In genomic region chr7:32062150-32062549, GRCh38 we compare ENCODE assay signal across 8 cellular contexts. TPM values are rescaled to one million over a fixed set of nuclear protein-coding genes. Genes with fewer than 3 reads are reported as not detected.
DNase-seq lines count a peak whose midpoint lies in the region; ATAC-seq lines count a peak whose summit lies in the region.

No MANE protein-coding gene starts in this region.

- no peaks in the 10 kb centered on the region for H3K9me3 Mint-ChIP-seq in activated CD4-positive, alpha-beta memory T cell treated with anti-CD3 and anti-CD28 coated beads for 36 hours
- peaks cover 2% of the 10 kb centered on the region for H3K9me3 Mint-ChIP-seq in activated CD4-positive, alpha-beta memory T cell treated with anti-CD3 and anti-CD28 coated beads, Interleukin-2, amount 10 ng/mL, durations not matched to agents 7 days and 5 days
- H3K9me3 Mint-ChIP-seq in naive thymus-derived CD4-positive, alpha-beta T cell: peaks cover 0 to 10% (median 0%) of the 10 kb centered on the region in 11 donors

- no peak for ATAC-seq in naive thymus-derived CD4-positive, alpha-beta T cell

- H3K4me3 ChIP-seq in naive thymus-derived CD4-positive, alpha-beta T cell (ENCODE audit: low read length): no peak overlapping the region

- peak; percentile 10 for DNase-seq in activated CD4-positive, alpha-beta memory T cell treated with anti-CD3 and anti-CD28 coated beads for 36 hours
- DNase-seq in activated CD4-positive, alpha-beta memory T cell treated with anti-CD3 and anti-CD28 coated beads, Interleukin-2, amount 10 ng/mL, durations not matched to agents 7 days and 5 days: no peak
- DNase-seq in HuH-7 (ENCODE audit: low spot score): peak; percentile 52
- DNase-seq in activated CD4-positive, alpha-beta T cell treated with anti-CD3 and anti-CD28 coated beads, Interleukin-2, amount 50 U/mL, for 48 hours: peak; percentile 22 to 36
- peak; percentile 80 for DNase-seq in islet precursor cell
- no peak for DNase-seq in effector CD4-positive, alpha-beta T cell
- no peak for DNase-seq in naive thymus-derived CD4-positive, alpha-beta T cell
- DNase-seq in NCI-H1436 treated with DMSO at 0.1 percent for 48 hours (lab: John Stamatoyannopoulos, UW): no peak

- no peak overlapping the region for H3K27ac Mint-ChIP-seq in activated CD4-positive, alpha-beta memory T cell treated with anti-CD3 and anti-CD28 coated beads for 36 hours
- no peak overlapping the region for H3K27ac Mint-ChIP-seq in activated CD4-positive, alpha-beta memory T cell treated with anti-CD3 and anti-CD28 coated beads, Interleukin-2, amount 10 ng/mL, durations not matched to agents 7 days and 5 days
- no peak overlapping the region for H3K27ac Mint-ChIP-seq in naive thymus-derived CD4-positive, alpha-beta T cell

- H3K4me1 Mint-ChIP-seq in activated CD4-positive, alpha-beta memory T cell treated with anti-CD3 and anti-CD28 coated beads for 36 hours (ENCODE audit: low read depth): no peaks in the 10 kb centered on the region
- no peaks in the 10 kb centered on the region for H3K4me1 Mint-ChIP-seq in activated CD4-positive, alpha-beta memory T cell treated with anti-CD3 and anti-CD28 coated beads, Interleukin-2, amount 10 ng/mL, durations not matched to agents 7 days and 5 days
- H3K4me1 Mint-ChIP-seq in naive thymus-derived CD4-positive, alpha-beta T cell: peaks cover 0 to 2% (median 0%) of the 10 kb centered on the region in 7 donors

- no peaks in the 10 kb centered on the region for H3K36me3 ChIP-seq in naive thymus-derived CD4-positive, alpha-beta T cell (ENCODE audit: control insufficient read depth in 2 of 3, insufficient read depth in 3 of 3, low read length in 3 of 3)

- POLR2A ChIA-PET in activated CD4-positive, alpha-beta memory T cell treated with anti-CD3 and anti-CD28 coated beads for 36 hours (lab: Charles Lee): no interaction called here
- POLR2A ChIA-PET in activated CD4-positive, alpha-beta memory T cell treated with anti-CD3 and anti-CD28 coated beads, Interleukin-2, amount 10 ng/mL, durations not matched to agents 7 days and 5 days (lab: Charles Lee): no interaction called here
- POLR2A ChIA-PET in naive thymus-derived CD4-positive, alpha-beta T cell (lab: Charles Lee): no interaction called here

- no peaks in the 10 kb centered on the region for H3K36me3 Mint-ChIP-seq in activated CD4-positive, alpha-beta memory T cell treated with anti-CD3 and anti-CD28 coated beads for 36 hours
- no peaks in the 10 kb centered on the region for H3K36me3 Mint-ChIP-seq in activated CD4-positive, alpha-beta memory T cell treated with anti-CD3 and anti-CD28 coated beads, Interleukin-2, amount 10 ng/mL, durations not matched to agents 7 days and 5 days (ENCODE audit: low read depth)
- peaks cover 0 to 9% (median 0%) of the 10 kb centered on the region in 5 donors for H3K36me3 Mint-ChIP-seq in naive thymus-derived CD4-positive, alpha-beta T cell

- no peak overlapping the region for H3K27ac ChIP-seq in naive thymus-derived CD4-positive, alpha-beta T cell (ENCODE audit: low read depth, low read length)

- H3K9me3 ChIP-seq in naive thymus-derived CD4-positive, alpha-beta T cell (ENCODE audit: control insufficient read depth in 2 of 3, low read length in 3 of 3): no peaks in the 10 kb centered on the region

- CTCF ChIA-PET in activated CD4-positive, alpha-beta memory T cell treated with anti-CD3 and anti-CD28 coated beads for 36 hours (lab: Charles Lee): interaction anchor here (0.7 kb wide), 1 partner anchor 248 kb away, joined by 3 read pairs; no protein-coding TSS in a partner anchor
- CTCF ChIA-PET in activated CD4-positive, alpha-beta memory T cell treated with anti-CD3 and anti-CD28 coated beads, Interleukin-2, amount 10 ng/mL, durations not matched to agents 7 days and 5 days (lab: Charles Lee): no interaction called here
- CTCF ChIA-PET in naive thymus-derived CD4-positive, alpha-beta T cell (lab: Charles Lee): interaction anchor here (1.0 kb wide), 1 partner anchor 12 kb away, joined by 3 read pairs; no protein-coding TSS in a partner anchor

- no peaks in the 10 kb centered on the region for H3K27me3 ChIP-seq in naive thymus-derived CD4-positive, alpha-beta T cell (ENCODE audit: control insufficient read depth in 2 of 2, insufficient read depth in 2 of 2, low read length in 2 of 2)

- H3K27me3 Mint-ChIP-seq in activated CD4-positive, alpha-beta memory T cell treated with anti-CD3 and anti-CD28 coated beads for 36 hours: no peaks in the 10 kb centered on the region
- no peaks in the 10 kb centered on the region for H3K27me3 Mint-ChIP-seq in activated CD4-positive, alpha-beta memory T cell treated with anti-CD3 and anti-CD28 coated beads, Interleukin-2, amount 10 ng/mL, durations not matched to agents 7 days and 5 days
- peaks cover 0 to 11% (median 0%) of the 10 kb centered on the region in 5 donors for H3K27me3 Mint-ChIP-seq in naive thymus-derived CD4-positive, alpha-beta T cell

- intact Hi-C loops in activated CD4-positive, alpha-beta memory T cell treated with anti-CD3 and anti-CD28 coated beads for 36 hours (cut with micrococcal nuclease): no loop called here
- intact Hi-C loops in naive thymus-derived CD4-positive, alpha-beta T cell (cut with micrococcal nuclease): no loop called here

- H3K4me3 Mint-ChIP-seq in activated CD4-positive, alpha-beta memory T cell treated with anti-CD3 and anti-CD28 coated beads for 36 hours: no peak overlapping the region
- no peak overlapping the region for H3K4me3 Mint-ChIP-seq in activated CD4-positive, alpha-beta memory T cell treated with anti-CD3 and anti-CD28 coated beads, Interleukin-2, amount 10 ng/mL, durations not matched to agents 7 days and 5 days
- no peak overlapping the region for H3K4me3 Mint-ChIP-seq in naive thymus-derived CD4-positive, alpha-beta T cell

- no peaks in the 10 kb centered on the region for H3K4me1 ChIP-seq in naive thymus-derived CD4-positive, alpha-beta T cell (ENCODE audit: control insufficient read depth in 2 of 2, insufficient read depth in 2 of 2, low read length in 2 of 2)

RNA-seq across cellular contexts. Expression of gene PDE1C, which starts 8.1 kb away (rescaled TPM):
- total RNA-seq in activated CD4-positive, alpha-beta memory T cell treated with anti-CD3 and anti-CD28 coated beads for 36 hours: not detected
- total RNA-seq in activated CD4-positive, alpha-beta memory T cell treated with anti-CD3 and anti-CD28 coated beads, Interleukin-2, amount 10 ng/mL, durations not matched to agents 7 days and 5 days: not detected
- total RNA-seq in naive thymus-derived CD4-positive, alpha-beta T cell: under 1 TPM in 1 of 5 experiments, not detected in 4; 0.21 TPM
- not detected for polyA plus RNA-seq in naive thymus-derived CD4-positive, alpha-beta T cell

Comparison
In these comparisons a context has a peak if more than half of its experiments do, and no peak if none do; other contexts are left out.
1. DNase-seq: peak in activated CD4-positive, alpha-beta memory T cell treated with anti-CD3 and anti-CD28 coated beads for 36 hours (single experiment), HuH-7 (single experiment), activated CD4-positive, alpha-beta T cell treated with anti-CD3 and anti-CD28 coated beads, Interleukin-2, amount 50 U/mL, for 48 hours (2 of 2) and islet precursor cell (single experiment); none in activated CD4-positive, alpha-beta memory T cell treated with anti-CD3 and anti-CD28 coated beads, Interleukin-2, amount 10 ng/mL, durations not matched to agents 7 days and 5 days (single experiment), effector CD4-positive, alpha-beta T cell (single experiment), naive thymus-derived CD4-positive, alpha-beta T cell (0 of 9) and NCI-H1436 treated with DMSO at 0.1 percent for 48 hours (single experiment).